ENCODE assay signal across 1 cellular context in genomic region chr19:17946965-17947784, GRCh38.
TF ChIP-seq lines count a peak whose summit lies in the region.

No MANE protein-coding gene starts in this region.

TF ChIP-seq in GM12878, 131 proteins besides CTCF, POLR2A, EP300 and RAD21 (continued from another document):
- peak; percentile 4; the same call in 1 of the 2 replicates for TF ChIP-seq HCFC1 (IDR thresholded peaks at IDR 0.05; ENCODE audit: low read length)
- TF ChIP-seq SIX5 (IDR thresholded peaks at IDR 0.05; ENCODE audit: low read depth, low read length, severe bottlenecking): no peak
- peak; percentile 49; the same call in 1 of the 2 replicates for TF ChIP-seq PKNOX1 (IDR thresholded peaks at IDR 0.05)
- TF ChIP-seq PAX8 (IDR thresholded peaks at IDR 0.05): no peak
- TF ChIP-seq HDGF (IDR thresholded peaks at IDR 0.05): 0 out of 2 replicates have a peak, but pooled peaks have one; percentile 52
